Comparison of ENCODE assay signal across 31 cellular contexts in genomic region chr5:139769477-139769876, GRCh38. TPM values are rescaled to one million over a fixed set of nuclear protein-coding genes. Genes with fewer than 3 reads are reported as not detected.
"Had no signal": no experiment of that assay in that cellular context is flagged by ENCODE, and none has a peak within 500 bp of the region (broad histone marks: within the 10 kb centered on the region; RNA-seq: fewer than 3 reads in every experiment).

No MANE protein-coding gene starts in this region.

- H3K4me3 Mint-ChIP-seq: immature natural killer cell; memory B cell; natural killer cell treated with Interleukin-12 subunit alpha and Interleukin-12 subunit beta and Interleukin-15 and Interleukin-18, amount 100 ng/mL, for 72 hours; neural progenitor cell; stimulated activated naive CD8-positive, alpha-beta T cell treated with anti-CD3 and anti-CD28 coated beads, Interleukin-15, amount 100 ng/mL, for 72 hours had no signal

- H3K27me3 ChIP-seq: vagina had no signal

- H3K36me3 ChIP-seq: esophagus muscularis mucosa, heart right ventricle, neural progenitor cell, prostate gland, suprapubic skin, transverse colon, upper lobe of right lung, vagina had no signal

- FAIRE-seq: colon had no signal

- H3K9me3 ChIP-seq: esophagus muscularis mucosa, heart right ventricle, prostate gland, suprapubic skin, transverse colon, upper lobe of right lung, vagina had no signal

- ATAC-seq: foreskin keratinocyte; heart right ventricle; natural killer cell treated with Interleukin-12 subunit alpha and Interleukin-12 subunit beta and Interleukin-15 and Interleukin-18, amount 100 ng/mL, for 72 hours; right cardiac atrium; stimulated activated naive CD8-positive, alpha-beta T cell treated with anti-CD3 and anti-CD28 coated beads, Interleukin-15, amount 100 ng/mL, for 72 hours; upper lobe of right lung had no signal

- H3K9ac ChIP-seq: neural progenitor cell had no signal

- H3K4me2 ChIP-seq: neural progenitor cell had no signal

- H3K4me3 ChIP-seq: esophagus muscularis mucosa, heart right ventricle, lung, neural progenitor cell, prostate gland, skin epidermis, suprapubic skin, transverse colon, upper lobe of right lung, vagina had no signal

- H3K9me3 Mint-ChIP-seq: immature natural killer cell; memory B cell; naive B cell; natural killer cell treated with Interleukin-12 subunit alpha and Interleukin-12 subunit beta and Interleukin-15 and Interleukin-18, amount 100 ng/mL, for 72 hours; neural progenitor cell; stimulated activated naive CD8-positive, alpha-beta T cell treated with anti-CD3 and anti-CD28 coated beads, Interleukin-15, amount 100 ng/mL, for 72 hours had no signal

- H3K27ac ChIP-seq: esophagus muscularis mucosa, foreskin keratinocyte, neural progenitor cell, prostate gland, skin epidermis, suprapubic skin, transverse colon, upper lobe of right lung, vagina had no signal

- H3K4me1 ChIP-seq: foreskin keratinocyte, prostate gland had no signal

- H2AFZ ChIP-seq: neural progenitor cell had no signal

- DNase-seq: cerebellar nuclear complex; effector memory CD4-positive, alpha-beta T cell; foreskin keratinocyte; heart right ventricle; hippocampal formation; immature natural killer cell; islet precursor cell; kidney glomerular epithelial cell; naive B cell; nucleus accumbens; stimulated activated CD4-positive, alpha-beta T cell treated with anti-CD3 and anti-CD28 coated beads, Interleukin-1b, Interleukin-23, amount 100 ng/mL, for 48 hours; stimulated activated CD4-positive, alpha-beta T cell treated with anti-CD3 and anti-CD28 coated beads, Interleukin-4, amount 100 ng/mL, for 1 hour; stimulated activated CD8-positive, alpha-beta memory T cell treated with anti-CD3 and anti-CD28 coated beads, Interleukin-4, amount 100 ng/mL, for 48 hours; stimulated activated naive CD4-positive, alpha-beta T cell; stimulated activated naive CD8-positive, alpha-beta T cell treated with anti-CD3 and anti-CD28 coated beads, Interleukin-15, amount 100 ng/mL, for 72 hours; transverse colon; upper lobe of right lung had no signal

- H3K27ac Mint-ChIP-seq: immature natural killer cell; memory B cell; natural killer cell treated with Interleukin-12 subunit alpha and Interleukin-12 subunit beta and Interleukin-15 and Interleukin-18, amount 100 ng/mL, for 72 hours; neural progenitor cell; stimulated activated naive CD8-positive, alpha-beta T cell treated with anti-CD3 and anti-CD28 coated beads, Interleukin-15, amount 100 ng/mL, for 72 hours had no signal

- H3K36me3 Mint-ChIP-seq: immature natural killer cell; memory B cell; naive B cell; natural killer cell treated with Interleukin-12 subunit alpha and Interleukin-12 subunit beta and Interleukin-15 and Interleukin-18, amount 100 ng/mL, for 72 hours; neural progenitor cell had no signal

RNA-seq across cellular contexts. Expression of gene PSD2, which starts 26.1 kb away (rescaled TPM):
- total RNA-seq: endothelial cell of umbilical vein; epithelial cell of proximal tubule; foreskin keratinocyte; natural killer cell treated with Interleukin-12 subunit alpha and Interleukin-12 subunit beta and Interleukin-15 and Interleukin-18, amount 100 ng/mL, for 72 hours; upper lobe of right lung had no signal
- polyA plus RNA-seq: endothelial cell of umbilical vein, foreskin keratinocyte, liver had no signal
